In genomic region chr4:39365931-39366771, GRCh38 we compare ENCODE assay signal across 8 cellular contexts. TPM values are rescaled to one million over a fixed set of nuclear protein-coding genes. Genes with fewer than 3 reads are reported as not detected.
A peak's percentile ranks its signal among the peaks of the same experiment; 100 is the strongest.
DNase-seq lines count a peak whose midpoint lies in the region; ATAC-seq and TF ChIP-seq lines count a peak whose summit lies in the region.

Gene RFC1 (minus strand): TSS chr4:39366362. CDS start chr4:39366241, 121 bp downstream.

- H2AFZ ChIP-seq in HCT116 (ENCODE audit: low read depth, low read length, poor library complexity, severe bottlenecking) (no peak within 1 kb of the TSS), osteoblast (ENCODE audit: low read length) (peak within 1 kb of the TSS; percentile 99)

- H3K9me2 ChIP-seq in HCT116 (ENCODE audit: insufficient read depth): no peaks in the 10 kb centered on the region

- H3K27me3 Mint-ChIP-seq in glutamatergic neuron (ENCODE audit: unreplicated experiment): peaks cover 4% of the 10 kb centered on the region

- H3K4me3 Mint-ChIP-seq in glutamatergic neuron (ENCODE audit: unreplicated experiment): peak within 1 kb of the TSS; percentile 94

- RAD21 ChIA-PET in HCT116 (lab: Charles Lee; ENCODE audit: low non-redundant PET in 1 of 2, low total read pairs in 2 of 2, uncharacterized antibody in 2 of 2, unreplicated experiment in 2 of 2): no interaction called here

- no peaks in the 10 kb centered on the region for H3K27me3 ChIP-seq in HCT116 (ENCODE audit: insufficient read depth, low read length)
- H3K27me3 ChIP-seq in osteoblast (ENCODE audit: insufficient read depth, low read length): no peaks in the 10 kb centered on the region
- H3K27me3 ChIP-seq in testis: no peaks in the 10 kb centered on the region

- POLR2A ChIA-PET in HCT116 (lab: Charles Lee): interaction anchor here (0.6 to 0.9 kb wide), 4 partner anchors 9 to 273 kb away, joined by 3 to 4 read pairs (median 3); partner anchors contain the start of gene SMIM14

- DNase-seq in ELR (ENCODE audit: low read depth): peak; percentile 91
- DNase-seq in HCT116 (ENCODE audit: low read depth, low spot score): peak; percentile 91
- DNase-seq in NB4 (ENCODE audit: low read depth): peak; percentile 97
- DNase-seq in SKM-1 (lab: John Stamatoyannopoulos, UW; ENCODE audit: unreplicated experiment): peak; percentile 63
- peak; percentile 90 for DNase-seq in activated naive CD4-positive, alpha-beta T cell treated with anti-CD3 and anti-CD28 coated beads, Interleukin-2, amount 50 U/mL, for 72 hours (ENCODE audit: low spot score in 2 of 2)
- DNase-seq in glutamatergic neuron: peak; percentile 93
- DNase-seq in osteoblast (ENCODE audit: insufficient read length, low spot score, missing footprints): peak; percentile 95
- DNase-seq in testis: peak; percentile 95

- TF ChIP-seq CTCF in HCT116 (IDR thresholded peaks at IDR 0.05 in 2 of 3, conservative IDR thresholded peaks at IDR 0.05 in 1 of 3; ENCODE audit: borderline replicate concordance in 1 of 3, insufficient read depth in 1 of 3, low read depth in 2 of 3, low read length in 2 of 3): no peak
- no peak for TF ChIP-seq CTCF in NB4 (IDR thresholded peaks at IDR 0.05; ENCODE audit: low read depth, low read length)
- no peak for TF ChIP-seq CTCF in glutamatergic neuron (IDR thresholded peaks at IDR 0.05; ENCODE audit: partially characterized antibody, unreplicated experiment)
- no peak for TF ChIP-seq CTCF in osteoblast (IDR thresholded peaks at IDR 0.05; ENCODE audit: extremely low read depth, low read depth, low read length)
- TF ChIP-seq CTCF in testis (IDR thresholded peaks at IDR 0.05): peak in 1 of 3 experiments; percentile 6

- intact Hi-C loops in HCT116 (cut with micrococcal nuclease) (no loop called here), testis (cut with DNase I; ENCODE audit: low total_unique reads) (no loop called here)

- H3K36me3 Mint-ChIP-seq in activated naive CD4-positive, alpha-beta T cell treated with anti-CD3 and anti-CD28 coated beads, Interleukin-2, amount 50 U/mL, for 72 hours: peaks cover 20 to 34% of the 10 kb centered on the region in 2 donors
- H3K36me3 Mint-ChIP-seq in glutamatergic neuron (ENCODE audit: unreplicated experiment): peaks cover 9% of the 10 kb centered on the region

- H3K27ac ChIP-seq in HCT116 (ENCODE audit: low read depth, low read length) (peak within 1 kb of the TSS; percentile 67), osteoblast (ENCODE audit: low read depth, low read length) (peak within 1 kb of the TSS; percentile 59), testis (peak within 1 kb of the TSS; percentile 88 to 90)

- no peaks in the 10 kb centered on the region for H3K36me3 ChIP-seq in HCT116 (ENCODE audit: control insufficient read depth in 1 of 2, insufficient read depth in 2 of 2, low read length in 2 of 2)
- peaks cover 2% of the 10 kb centered on the region for H3K36me3 ChIP-seq in osteoblast (ENCODE audit: insufficient read depth, low read length)
- H3K36me3 ChIP-seq in testis (ENCODE audit: low read depth, missing control alignments): no peaks in the 10 kb centered on the region

- H3K4me1 Mint-ChIP-seq in glutamatergic neuron (ENCODE audit: low read depth, unreplicated experiment): peaks cover 5% of the 10 kb centered on the region

- peak; percentile 96 for ATAC-seq in HCT116
- peak; percentile 90 to 94 for ATAC-seq in activated naive CD4-positive, alpha-beta T cell treated with anti-CD3 and anti-CD28 coated beads, Interleukin-2, amount 50 U/mL, for 72 hours

- H3K9me3 ChIP-seq in HCT116 (ENCODE audit: control insufficient read depth in 1 of 2, insufficient read depth in 1 of 2, low read depth in 1 of 2, low read length in 2 of 2): no peaks in the 10 kb centered on the region
- H3K9me3 ChIP-seq in osteoblast (ENCODE audit: low read depth, low read length): no peaks in the 10 kb centered on the region
- H3K9me3 ChIP-seq in testis: no peaks in the 10 kb centered on the region

- H3K4me2 ChIP-seq in HCT116 (ENCODE audit: low read length) (peak within 1 kb of the TSS; percentile 82), osteoblast (ENCODE audit: insufficient read depth, low read length) (peak within 1 kb of the TSS; percentile 91)

- H3K9ac ChIP-seq in HCT116 (ENCODE audit: low read length): peak within 1 kb of the TSS; percentile 81

- H3K4me3 ChIP-seq in HCT116 (replicated peaks in 1 of 2; ENCODE audit: low read depth in 1 of 2, low read length in 2 of 2) (peak within 1 kb of the TSS; percentile 84 to 93), NB4 (ENCODE audit: low read depth, low read length) (peak within 1 kb of the TSS; percentile 87), osteoblast (ENCODE audit: insufficient read depth, low read length) (peak within 1 kb of the TSS; percentile 95), testis (peak within 1 kb of the TSS; percentile 94 to 99)

- CTCF ChIA-PET in HCT116 (lab: Charles Lee): no interaction called here

- H3K27ac Mint-ChIP-seq in activated naive CD4-positive, alpha-beta T cell treated with anti-CD3 and anti-CD28 coated beads, Interleukin-2, amount 50 U/mL, for 72 hours: peak within 1 kb of the TSS; percentile 93 to 99
- H3K27ac Mint-ChIP-seq in glutamatergic neuron (ENCODE audit: unreplicated experiment): peak within 1 kb of the TSS; percentile 23

- TF ChIP-seq POLR2A in HCT116 (IDR thresholded peaks at IDR 0.05; ENCODE audit: borderline replicate concordance, extremely low read depth, insufficient read depth, insufficient read length): no peak
- TF ChIP-seq POLR2A in NB4 (IDR thresholded peaks at IDR 0.05; ENCODE audit: extremely low read depth, insufficient read length): peak; percentile 82
- TF ChIP-seq POLR2A in testis (IDR thresholded peaks at IDR 0.05): no peak

- no peaks in the 10 kb centered on the region for H4K20me1 ChIP-seq in HCT116 (ENCODE audit: insufficient read depth)
- H4K20me1 ChIP-seq in osteoblast (ENCODE audit: insufficient read depth, low read length): no peaks in the 10 kb centered on the region

- peaks cover 50% of the 10 kb centered on the region for H3K79me2 ChIP-seq in HCT116 (ENCODE audit: insufficient read depth, low read length)
- H3K79me2 ChIP-seq in osteoblast (ENCODE audit: insufficient read depth, low read length): peaks cover 53% of the 10 kb centered on the region

- BruUV-seq in HCT116 (replicated peaks; lab: Mats Ljungman, UMichigan): TSS peak; percentile 71

- H3K4me1 ChIP-seq in HCT116 (ENCODE audit: control insufficient read depth in 1 of 2, insufficient read depth in 2 of 2, low read length in 2 of 2) (peaks cover 0 to 11% of the 10 kb centered on the region in 2 experiments; a peak in 3 of 4 replicates), osteoblast (ENCODE audit: insufficient read depth, low read length) (peaks cover 10% of the 10 kb centered on the region), testis (peaks cover 11% of the 10 kb centered on the region)

- no peak for TF ChIP-seq RAD21 in HCT116 (IDR thresholded peaks at IDR 0.05; ENCODE audit: low read depth)

- WGBS in testis, 2 donors: 3 to 6% methylated on average over 30 to 54 of the region's 55 CpGs

- H3K9me3 Mint-ChIP-seq in activated naive CD4-positive, alpha-beta T cell treated with anti-CD3 and anti-CD28 coated beads, Interleukin-2, amount 50 U/mL, for 72 hours: no peaks in the 10 kb centered on the region
- peaks cover 6% of the 10 kb centered on the region for H3K9me3 Mint-ChIP-seq in glutamatergic neuron (ENCODE audit: unreplicated experiment)

TF ChIP-seq in HCT116, 20 proteins besides CTCF, POLR2A, EP300 and RAD21 (continues in another document):
- no peak for TF ChIP-seq EGR1 (IDR thresholded peaks at IDR 0.05; ENCODE audit: low read depth)
- no peak for TF ChIP-seq FOSL1 (IDR thresholded peaks at IDR 0.05; ENCODE audit: low read depth)
- no peak for TF ChIP-seq EZH2phosphoT487 (IDR thresholded peaks at IDR 0.05; ENCODE audit: borderline replicate concordance)
- peak; percentile 58; the same call in 1 of the 2 replicates for TF ChIP-seq ZFX (IDR thresholded peaks at IDR 0.05)
- TF ChIP-seq CBX3 (IDR thresholded peaks at IDR 0.05; ENCODE audit: low read depth): peak; percentile 100
- TF ChIP-seq REST (IDR thresholded peaks at IDR 0.05; ENCODE audit: low read depth): no peak
- TF ChIP-seq ZNF274 (IDR thresholded peaks at IDR 0.05; ENCODE audit: low read depth, low read length): no peak
- TF ChIP-seq EZH2 (IDR thresholded peaks at IDR 0.05): no peak
- no peak for TF ChIP-seq JUND (IDR thresholded peaks at IDR 0.05)
- TF ChIP-seq TCF7L2 (IDR thresholded peaks at IDR 0.05; ENCODE audit: borderline replicate concordance, extremely low read depth, insufficient read depth, insufficient read length): peak; percentile 65
- TF ChIP-seq SRF (IDR thresholded peaks at IDR 0.05; ENCODE audit: low read depth): peak; percentile 93
- TF ChIP-seq ELF1 (IDR thresholded peaks at IDR 0.05; ENCODE audit: borderline replicate concordance, low read depth): peak; percentile 41

RNA-seq across cellular contexts. Expression of gene RFC1, which starts in this region (rescaled TPM):
- total RNA-seq in HCT116 (2021; ENCODE audit: unreplicated experiment) (52.3 TPM), glutamatergic neuron (ENCODE audit: unreplicated experiment) (27.7 TPM), osteoblast (49.9 and 54.5 TPM in 2 replicates), testis (10 to 100 TPM; 29.5 to 34.9 TPM)
- 34.1 and 41.4 TPM in 2 replicates for polyA plus RNA-seq in HCT116 (2012)
- 100 to 1,000 TPM in 1 of 2 donors, 10 to 100 TPM in 1; 97.7 to 105 TPM for total RNA-seq in activated naive CD4-positive, alpha-beta T cell treated with anti-CD3 and anti-CD28 coated beads, Interleukin-2, amount 50 U/mL, for 72 hours
- polyA plus RNA-seq in testis (ENCODE audit: insufficient read depth, low read depth, low replicate concordance): 26.9 TPM

Comparison
In these comparisons a context has a peak if more than half of its experiments do, and no peak if none do; other contexts are left out.
1. Peak in every context shown above with its lines: DNase-seq, ATAC-seq, H3K4me3 ChIP-seq and H3K27ac ChIP-seq.